ENCODE assay signal across 26 cellular contexts in genomic region chr1:221291113-221291512, GRCh38.
"Had no signal": no experiment of that assay in that cellular context is flagged by ENCODE, and none has a peak within 500 bp of the region (broad histone marks: within the 10 kb centered on the region; RNA-seq: fewer than 3 reads in every experiment).

No MANE protein-coding gene starts in this region.

- H3K27me3 ChIP-seq: esophagus muscularis mucosa, foreskin keratinocyte, gastroesophageal sphincter, heart left ventricle, hepatocyte, left lung, neural progenitor cell, right lobe of liver, tibial nerve, upper lobe of left lung had no signal

- H3K9ac ChIP-seq: neural progenitor cell, parathyroid adenoma had no signal

- H3K4me3 ChIP-seq: esophagus muscularis mucosa, gastroesophageal sphincter, heart left ventricle, hepatocyte, left lung, mucosa of descending colon, neural progenitor cell, right lobe of liver, thoracic aorta, tibial nerve, upper lobe of left lung had no signal

- H3K4me2 ChIP-seq: hepatocyte, neural progenitor cell had no signal

- H3K27ac Mint-ChIP-seq: dendritic cell treated with granulocyte-macrophage colony-stimulating factor and Interleukin-4, amounts not matched to agents 40 ng/mL and 50 ng/mL, for 4 days; mesothelial cell of epicardium; naive B cell; nephron; neural progenitor cell; progenitor cell of endocrine pancreas; stimulated activated naive B cell treated with anti-CD40 and anti-IgM and Interleukin-4, amounts not matched to agents 10 μg/mL and 1 μg/mL and 100 μg/mL, for 72 hours; stimulated activated naive CD8-positive, alpha-beta T cell treated with anti-CD3 and anti-CD28 coated beads, Interleukin-15, Interleukin-2, amounts not matched to agents 100 ng/mL and 50 ng/mL, for 24 hours had no signal

- ATAC-seq: foreskin keratinocyte; gastroesophageal sphincter; heart left ventricle; left cardiac atrium; left lung; mucosa of descending colon; stimulated activated naive B cell treated with anti-CD40 and anti-IgM and Interleukin-4, amounts not matched to agents 10 μg/mL and 1 μg/mL and 100 μg/mL, for 72 hours had no signal

- H3K4me3 Mint-ChIP-seq: dendritic cell treated with granulocyte-macrophage colony-stimulating factor and Interleukin-4, amounts not matched to agents 40 ng/mL and 50 ng/mL, for 4 days; mesothelial cell of epicardium; naive B cell; nephron; neural progenitor cell; stimulated activated naive B cell treated with anti-CD40 and anti-IgM and Interleukin-4, amounts not matched to agents 10 μg/mL and 1 μg/mL and 100 μg/mL, for 72 hours; stimulated activated naive CD8-positive, alpha-beta T cell treated with anti-CD3 and anti-CD28 coated beads, Interleukin-15, Interleukin-2, amounts not matched to agents 100 ng/mL and 50 ng/mL, for 24 hours had no signal

- H3K27me3 Mint-ChIP-seq: dendritic cell treated with granulocyte-macrophage colony-stimulating factor and Interleukin-4, amounts not matched to agents 40 ng/mL and 50 ng/mL, for 4 days; naive B cell; progenitor cell of endocrine pancreas; stimulated activated naive B cell treated with anti-CD40 and anti-IgM and Interleukin-4, amounts not matched to agents 10 μg/mL and 1 μg/mL and 100 μg/mL, for 72 hours; stimulated activated naive CD8-positive, alpha-beta T cell treated with anti-CD3 and anti-CD28 coated beads, Interleukin-15, Interleukin-2, amounts not matched to agents 100 ng/mL and 50 ng/mL, for 24 hours had no signal

- H3K9me3 ChIP-seq: esophagus muscularis mucosa, gastroesophageal sphincter, heart left ventricle, left lung, mucosa of descending colon, right lobe of liver, thoracic aorta, tibial nerve, upper lobe of left lung had no signal

- H3K36me3 ChIP-seq: esophagus muscularis mucosa, gastroesophageal sphincter, heart left ventricle, left lung, neural progenitor cell, right lobe of liver, thoracic aorta, tibial nerve, upper lobe of left lung had no signal

- H3K27ac ChIP-seq: esophagus muscularis mucosa, foreskin keratinocyte, gastroesophageal sphincter, heart left ventricle, hepatocyte, left lung, neural progenitor cell, parathyroid adenoma, thoracic aorta, tibial nerve, upper lobe of left lung had no signal

- H2AFZ ChIP-seq: hepatocyte, neural progenitor cell, parathyroid adenoma had no signal

- H3K4me1 ChIP-seq: foreskin keratinocyte, heart left ventricle, left lung, parathyroid adenoma, right lobe of liver, tibial nerve, upper lobe of left lung had no signal

- H3K4me1 Mint-ChIP-seq: naive B cell; stimulated activated naive B cell treated with anti-CD40 and anti-IgM and Interleukin-4, amounts not matched to agents 10 μg/mL and 1 μg/mL and 100 μg/mL, for 72 hours had no signal

- H3K79me2 ChIP-seq: hepatocyte, parathyroid adenoma had no signal

- H3K9me3 Mint-ChIP-seq: dendritic cell treated with granulocyte-macrophage colony-stimulating factor and Interleukin-4, amounts not matched to agents 40 ng/mL and 50 ng/mL, for 4 days; naive B cell; nephron; neural progenitor cell; stimulated activated naive B cell treated with anti-CD40 and anti-IgM and Interleukin-4, amounts not matched to agents 10 μg/mL and 1 μg/mL and 100 μg/mL, for 72 hours; stimulated activated naive CD8-positive, alpha-beta T cell treated with anti-CD3 and anti-CD28 coated beads, Interleukin-15, Interleukin-2, amounts not matched to agents 100 ng/mL and 50 ng/mL, for 24 hours had no signal

- H3K36me3 Mint-ChIP-seq: mesothelial cell of epicardium; naive B cell; neural progenitor cell; stimulated activated naive B cell treated with anti-CD40 and anti-IgM and Interleukin-4, amounts not matched to agents 10 μg/mL and 1 μg/mL and 100 μg/mL, for 72 hours had no signal

- DNase-seq: effector CD8-positive, alpha-beta T cell; foreskin keratinocyte; heart left ventricle; left cardiac atrium; left lung; mesenchymal stem cell; mucosa of descending colon; naive B cell; right lobe of liver; small intestine; stimulated activated CD4-positive, alpha-beta T cell treated with anti-CD3 and anti-CD28 coated beads, Interleukin-15, amount 100 ng/mL, for 24 hours; stimulated activated CD4-positive, alpha-beta T cell treated with anti-CD3 and anti-CD28 coated beads, Interleukin-2, amount 100 ng/mL, for 48 hours; stimulated activated naive B cell treated with anti-CD40 and anti-IgM and Interleukin-4, amounts not matched to agents 10 μg/mL and 1 μg/mL and 100 μg/mL, for 72 hours; upper lobe of left lung had no signal
